In the genomic region with DNA sequence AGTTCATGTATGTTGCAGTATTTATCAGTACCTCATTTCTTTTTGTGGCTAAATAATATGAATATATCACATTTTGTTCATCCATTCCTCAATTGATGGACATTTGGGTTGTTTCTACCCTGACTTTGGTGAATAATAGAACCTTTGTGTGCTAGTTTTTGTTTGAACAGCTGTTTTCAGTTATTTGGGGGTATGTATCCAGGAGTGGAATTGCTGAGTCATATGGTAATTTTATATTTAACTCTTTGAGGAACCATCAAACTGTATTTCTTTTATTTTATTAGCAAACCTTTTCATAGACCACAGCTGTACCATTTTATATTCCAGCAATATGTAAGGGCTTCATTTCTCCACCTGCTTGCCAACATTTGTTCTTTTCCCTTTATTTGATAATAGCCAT, we compare ENCODE assay signal across 11 cellular contexts. TPM values are rescaled to one million over a fixed set of nuclear protein-coding genes. Genes with fewer than 3 reads are reported as not detected.
A peak's percentile ranks its signal among the peaks of the same experiment; 100 is the strongest.
DNase-seq lines count a peak whose midpoint lies in the region; ATAC-seq and TF ChIP-seq lines count a peak whose summit lies in the region.
"Had no signal": no experiment of that assay in that cellular context is flagged by ENCODE, and none has a peak within 500 bp of the region (broad histone marks: within the 10 kb centered on the region; RNA-seq: fewer than 3 reads in every experiment).

No MANE protein-coding gene starts in this region.

- CTCF ChIA-PET in CD4-positive, alpha-beta T cell (lab: Charles Lee), result no interaction called here

- H3K36me3 Mint-ChIP-seq in osteocyte (ENCODE audit: unreplicated experiment), result peaks cover 26% of the 10 kb centered on the region
- peaks cover 81% of the 10 kb centered on the region for H3K36me3 Mint-ChIP-seq in CD4-positive, alpha-beta T cell (ENCODE audit: low read depth)

- POLR2A ChIA-PET in CD4-positive, alpha-beta T cell (lab: Charles Lee), result no interaction called here

- no peaks in the 10 kb centered on the region for H3K9me3 ChIP-seq in CD4-positive, alpha-beta T cell (ENCODE audit: control insufficient read depth, low read length)
- H3K9me3 ChIP-seq: thoracic aorta had no signal

- H3K9me3 Mint-ChIP-seq in osteocyte (ENCODE audit: unreplicated experiment), result no peaks in the 10 kb centered on the region
- H3K9me3 Mint-ChIP-seq in CD4-positive, alpha-beta T cell, result no peaks in the 10 kb centered on the region

- no peak for ATAC-seq in CD4-positive, alpha-beta T cell (ENCODE audit: poor library complexity)
- ATAC-seq: left lobe of liver had no signal

- intact Hi-C loops in CD4-positive, alpha-beta T cell (cut with DNase I, micrococcal nuclease), result no loop called here

- H3K27me3 ChIP-seq in CD4-positive, alpha-beta T cell (ENCODE audit: control insufficient read depth, insufficient read depth, low read length), result no peaks in the 10 kb centered on the region

- peak overlapping the region; percentile 28 for H3K4me3 Mint-ChIP-seq in osteocyte (ENCODE audit: unreplicated experiment)
- no peak overlapping the region for H3K4me3 Mint-ChIP-seq in CD4-positive, alpha-beta T cell

- H3K27me3 Mint-ChIP-seq in osteocyte (ENCODE audit: unreplicated experiment), result no peaks in the 10 kb centered on the region
- H3K27me3 Mint-ChIP-seq in CD4-positive, alpha-beta T cell, result no peaks in the 10 kb centered on the region

- TF ChIP-seq CTCF in osteocyte (IDR thresholded peaks at IDR 0.05), result no peak
- TF ChIP-seq CTCF in CD4-positive, alpha-beta T cell (IDR thresholded peaks at IDR 0.05), result no peak

- H3K27ac ChIP-seq in CD4-positive, alpha-beta T cell (ENCODE audit: low read depth, low read length), result no peak overlapping the region
- H3K27ac ChIP-seq: thoracic aorta had no signal

- H3K4me1 Mint-ChIP-seq in osteocyte (ENCODE audit: unreplicated experiment), result peaks cover 44% of the 10 kb centered on the region
- no peaks in the 10 kb centered on the region for H3K4me1 Mint-ChIP-seq in CD4-positive, alpha-beta T cell (ENCODE audit: low read depth)

- H3K27ac Mint-ChIP-seq in osteocyte (ENCODE audit: unreplicated experiment), result peak overlapping the region; percentile 99
- no peak overlapping the region for H3K27ac Mint-ChIP-seq in CD4-positive, alpha-beta T cell

- DNase-seq in ELR (ENCODE audit: low read depth) (peak; percentile 39), NCI-H526 (lab: John Stamatoyannopoulos, UW) (peak; percentile 95 to 96), dedifferentiated amniotic fluid mesenchymal stem cell (ENCODE audit: extremely low spot score) (peak; percentile 75), osteocyte (ENCODE audit: extremely low spot score, unreplicated experiment) (no peak), SW 1271 (lab: John Stamatoyannopoulos, UW) (no peak), NCI-H1436 treated with DMSO at 0.1 percent for 48 hours (lab: John Stamatoyannopoulos, UW) (no peak)
- no peak for DNase-seq in CD4-positive, alpha-beta T cell
- DNase-seq: NCI-H345, occipital lobe had no signal

RNA-seq across cellular contexts. Expression of gene RBM5, which starts 38.4 kb away (rescaled TPM):
- 213 and 225 TPM in 2 replicates for total RNA-seq in osteocyte
- total RNA-seq in CD4-positive, alpha-beta T cell, result 100 to 1,000 TPM; 324 to 330 TPM

Comparison
In these comparisons a context has a peak if more than half of its experiments do, and no peak if none do; other contexts are left out.
1. DNase-seq: peak in ELR (single experiment), NCI-H526 (2 of 2) and dedifferentiated amniotic fluid mesenchymal stem cell (single experiment); none in osteocyte (single experiment), CD4-positive, alpha-beta T cell (0 of 10), SW 1271 (0 of 2) and NCI-H1436 treated with DMSO at 0.1 percent for 48 hours (single experiment).